In the genomic region with DNA sequence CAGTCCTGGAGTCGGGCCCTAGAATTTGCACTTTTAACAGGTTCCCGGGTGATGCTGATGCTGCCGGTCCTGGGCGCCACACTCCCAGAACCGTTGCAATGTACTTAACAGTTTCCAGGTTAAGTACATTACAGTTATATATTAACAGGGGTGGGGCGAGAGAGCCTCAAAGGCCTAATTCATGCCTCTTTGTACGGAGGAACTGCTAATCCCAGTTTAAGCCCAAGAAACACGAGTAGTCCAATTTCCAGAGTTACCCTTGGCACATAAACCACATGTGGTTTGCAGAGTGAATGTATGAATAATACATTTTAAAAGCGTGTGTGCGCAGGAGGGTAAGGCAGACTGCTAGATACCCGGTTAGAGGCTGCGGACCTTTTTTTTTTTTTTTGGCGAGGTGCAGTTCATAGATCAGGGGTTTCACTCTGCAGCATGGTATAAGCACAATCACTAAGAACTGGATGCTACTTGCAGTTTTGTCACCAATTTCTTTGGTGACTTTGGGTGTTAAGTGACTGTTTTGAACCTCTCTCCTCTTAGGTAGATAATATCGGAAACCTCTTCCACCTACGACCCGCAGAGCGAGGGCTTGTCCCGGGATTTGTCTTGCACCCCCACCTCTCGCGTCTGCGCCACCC, we compare ENCODE assay signal across 8 cellular contexts. TPM values are rescaled to one million over a fixed set of nuclear protein-coding genes. Genes with fewer than 3 reads are reported as not detected.
DNase-seq lines count a peak whose midpoint lies in the region; ATAC-seq, FAIRE-seq and TF ChIP-seq lines count a peak whose summit lies in the region.

No MANE protein-coding gene starts in this region.

- H3K27ac ChIP-seq in HepG2 (ENCODE audit: extremely low read length, insufficient read depth, low read length), result peak overlapping the region; percentile 82
- peak overlapping the region; percentile 86 to 95 (median 91) for H3K27ac ChIP-seq in transverse colon

- under 1% methylated on average over 21 of the region's 21 CpGs for WGBS in HepG2 (ENCODE audit: low lambda C conversion rate)
- 0% methylated on average over 5 to 21 of the region's 21 CpGs for whole genome bisulfite sequencing in transverse colon (ENCODE audit: low coverage in 1 of 2), 2 donors

- H3K27me3 ChIP-seq in bronchial epithelial cell (ENCODE audit: control insufficient read depth, insufficient read depth, low read length), result no peaks in the 10 kb centered on the region
- H3K27me3 ChIP-seq in HepG2 (ENCODE audit: control insufficient read depth in 1 of 2, insufficient read depth in 2 of 2, low read length in 2 of 2), result no peaks in the 10 kb centered on the region; a peak in 1 of 5 replicates
- no peaks in the 10 kb centered on the region for H3K27me3 ChIP-seq in transverse colon

- no peaks in the 10 kb centered on the region for H3K9me3 ChIP-seq in HepG2 (ENCODE audit: low read length)
- no peaks in the 10 kb centered on the region for H3K9me3 ChIP-seq in transverse colon

- peak overlapping the region; percentile 13 for H2AFZ ChIP-seq in HepG2 (ENCODE audit: low read length)

- CTCF ChIA-PET in HepG2 (lab: Yijun Ruan, JAX; ENCODE audit: low intra/inter-chr PET ratio, low total read pairs), result no interaction called here

- POLR2A ChIA-PET in HepG2 (lab: Yijun Ruan, JAX), result interaction anchor here (1.0 to 1.5 kb wide), 2 partner anchors 38 to 466 kb away, joined by 3 to 5 read pairs; no protein-coding TSS in a partner anchor

- TF ChIP-seq CTCF in bronchial epithelial cell (IDR thresholded peaks at IDR 0.05; ENCODE audit: insufficient read depth, low read length, severe bottlenecking) (peak; percentile 57), HepG2 (CRISPR knock-in tag; IDR thresholded peaks at IDR 0.05) (no peak), transverse colon (IDR thresholded peaks at IDR 0.05) (no peak)

- TF ChIP-seq EP300 in HepG2 (IDR thresholded peaks at IDR 0.05; ENCODE audit: low read depth in 2 of 2, low read length in 2 of 2), result no peak
- TF ChIP-seq EP300 in HepG2 (CRISPR knock-in tag; IDR thresholded peaks at IDR 0.05; ENCODE audit: borderline replicate concordance), result no peak
- TF ChIP-seq EP300 in transverse colon (IDR thresholded peaks at IDR 0.05; ENCODE audit: low read depth), result no peak

- in situ Hi-C loops in HepG2 (cut with HindIII; ENCODE audit: extremely low pct_ligation_motif_present, low pct_unique_long_range_greater_than_20kb), result no loop called here
- in situ Hi-C loops in transverse colon (cut with MboI; ENCODE audit: low pct_ligation_motif_present in 1 of 4, low pct_unique_long_range_greater_than_20kb in 1 of 4, low sequenced_read_pairs in 3 of 4), result no loop called here

- H4K20me1 ChIP-seq in HepG2 (ENCODE audit: insufficient read depth, low read length), result peaks cover 5% of the 10 kb centered on the region

- BruUV-seq in HepG2 (replicated peaks; lab: Mats Ljungman, UMichigan), result TSS peak; percentile 51

- TF ChIP-seq RAD21 in HepG2 (CRISPR knock-in tag; IDR thresholded peaks at IDR 0.05), result no peak

- peak; percentile 19 for ATAC-seq in GM18508 (IDR thresholded peaks at IDR 0.05; ENCODE audit: insufficient read depth, unreplicated experiment)
- ATAC-seq in HG02884 (IDR thresholded peaks at IDR 0.05; ENCODE audit: unreplicated experiment), result peak; percentile 12
- ATAC-seq in HepG2, result peak; percentile 70

- H3K4me1 ChIP-seq in HepG2 (ENCODE audit: insufficient read depth, low read length) (peaks cover 61% of the 10 kb centered on the region), transverse colon (peaks cover 5 to 32% (median 22%) of the 10 kb centered on the region in 4 donors)

- peak; percentile 21 for DNase-seq in AG20443 (ENCODE audit: low spot score)
- peak; percentile 2 for DNase-seq in NCI-H510A (lab: John Stamatoyannopoulos, UW)
- peak; percentile 33 for DNase-seq in bronchial epithelial cell (ENCODE audit: low read depth)
- DNase-seq in HepG2 (ENCODE audit: low spot score), result peak; percentile 83
- DNase-seq in transverse colon, result peak; percentile 40
- DNase-seq in SIG-M5 treated with dmso at 0.1 percent for 504 hours (lab: John Stamatoyannopoulos, UW; ENCODE audit: unreplicated experiment), result no peak

- H3K9ac ChIP-seq in HepG2 (ENCODE audit: insufficient read depth, low read depth, low read length), result peak overlapping the region; percentile 92

- intact Hi-C loops in HepG2 (cut with micrococcal nuclease; ENCODE audit: unreplicated experiment) (loop anchor here (1.0 to 10.0 kb wide), 2 partner anchors 64 to 317 kb away; no protein-coding TSS in a partner anchor), transverse colon (cut with DNase I; ENCODE audit: low total_unique reads) (no loop called here)

- H3K4me2 ChIP-seq in HepG2 (ENCODE audit: low read depth, low read length), result peak overlapping the region; percentile 91

- peaks cover 80% of the 10 kb centered on the region for H3K79me2 ChIP-seq in HepG2 (ENCODE audit: insufficient read depth, low read length)

- TF ChIP-seq POLR2A in HepG2 (IDR thresholded peaks at IDR 0.05; ENCODE audit: insufficient read depth in 1 of 2, low read depth in 2 of 2, low read length in 2 of 2) (peak; percentile 52 to 82; a peak in 3 of 4 replicates), transverse colon (IDR thresholded peaks at IDR 0.05) (no peak)

- FAIRE-seq in bronchial epithelial cell (lab: Jason Lieb, UNC) (no peak), HepG2 (lab: Jason Lieb, UNC) (peak; percentile 68)

- H3K4me3 ChIP-seq in bronchial epithelial cell (ENCODE audit: low read depth, low read length), result peak overlapping the region; percentile 66
- peak overlapping the region; percentile 79 to 99 (median 93) for H3K4me3 ChIP-seq in HepG2 (replicated peaks in 1 of 3; ENCODE audit: insufficient read depth in 1 of 3, low read depth in 2 of 3, low read length in 3 of 3)
- peak overlapping the region; percentile 75 to 99 (median 88) for H3K4me3 ChIP-seq in transverse colon

- H3K36me3 ChIP-seq in bronchial epithelial cell (ENCODE audit: control insufficient read depth, insufficient read depth, low read length) (no peaks in the 10 kb centered on the region), HepG2 (replicated peaks in 1 of 2; ENCODE audit: control insufficient read depth in 1 of 2, insufficient read depth in 2 of 2, low read length in 2 of 2) (peaks cover 1 to 29% of the 10 kb centered on the region in 2 experiments; a peak in 4 of 5 replicates), transverse colon (peaks cover 0 to 20% (median 5%) of the 10 kb centered on the region in 4 donors)

TF ChIP-seq in HepG2, 621 proteins besides CTCF, POLR2A, EP300 and RAD21 (continues in another document):
- no peak for TF ChIP-seq MTF1 (CRISPR knock-in tag; IDR thresholded peaks at IDR 0.05)

RNA-seq across cellular contexts. Expression of a gene that starts 0.7 kb away (rescaled TPM):
- total RNA-seq in bronchial epithelial cell (38.7 and 40.2 TPM in 2 replicates), HepG2 (2016; rRNA removed; fragmentation: Illumina TruSeq; extraction: Trizol) (203 and 230 TPM in 2 replicates), transverse colon (10 to 100 TPM; 19.3 to 63.4 (median 37.5) TPM)
- 50.2 and 64.8 TPM in 2 replicates for total RNA-seq in HepG2 (2016; cell fraction: cytosol; rRNA removed; fragmentation: Illumina TruSeq; extraction: Trizol; ENCODE audit: low read depth)
- total RNA-seq in HepG2 (2016; cell fraction: insoluble cytoplasmic fraction; rRNA removed; fragmentation: Illumina TruSeq; extraction: Trizol), result 202 and 240 TPM in 2 replicates
- 121 and 122 TPM in 2 replicates for total RNA-seq in HepG2 (2016; cell fraction: membrane; rRNA removed; fragmentation: Illumina TruSeq; extraction: Trizol)
- 110 and 134 TPM in 2 replicates for total RNA-seq in HepG2 (2016; cell fraction: nucleus; rRNA removed; fragmentation: Illumina TruSeq; extraction: Trizol)
- 90.1 and 103 TPM in 2 replicates for polyA plus RNA-seq in HepG2 (2011; rRNA removed)
- 87.8 and 109 TPM in 2 replicates for polyA plus RNA-seq in HepG2 (2011; cell fraction: cytosol; rRNA removed)
- 117 and 121 TPM in 2 replicates for polyA plus RNA-seq in HepG2 (2011; cell fraction: nucleus; rRNA removed)
- 62.9 and 86.3 TPM in 2 replicates for polyA plus RNA-seq in HepG2 (2012)
- 51.3 and 56.0 TPM in 2 replicates for polyA plus RNA-seq in HepG2 (2016; cell fraction: cytosol; fragmentation: Illumina TruSeq; extraction: Trizol; ENCODE audit: low read depth)
- 176 and 195 TPM in 2 replicates for polyA plus RNA-seq in HepG2 (2016; cell fraction: insoluble cytoplasmic fraction; fragmentation: Illumina TruSeq; extraction: Trizol; ENCODE audit: low read depth)
- polyA plus RNA-seq in HepG2 (2016; cell fraction: membrane; fragmentation: Illumina TruSeq; extraction: Trizol; ENCODE audit: low read depth), result 85.6 and 91.5 TPM in 2 replicates
- 144 and 146 TPM in 2 replicates for polyA plus RNA-seq in HepG2 (2016; cell fraction: nucleus; fragmentation: Illumina TruSeq; extraction: Trizol; ENCODE audit: insufficient read depth, low read depth)
- 37.9 and 79.9 TPM in 2 replicates for polyA minus RNA-seq in HepG2 (2011; rRNA and poly(A)+ RNA removed; ENCODE audit: low replicate concordance)
- 77.2 and 82.7 TPM in 2 replicates for polyA minus RNA-seq in HepG2 (2011; cell fraction: cytosol; rRNA and poly(A)+ RNA removed)
- 96.0 and 104 TPM in 2 replicates for polyA minus RNA-seq in HepG2 (2011; cell fraction: nucleus; rRNA and poly(A)+ RNA removed)

RNA-seq across cellular contexts. Expression of a gene that starts 0.8 kb away (rescaled TPM):
- total RNA-seq in bronchial epithelial cell (1.7 and 2.1 TPM in 2 replicates), HepG2 (2016; rRNA removed; fragmentation: Illumina TruSeq; extraction: Trizol) (36.1 and 53.9 TPM in 2 replicates), transverse colon (10 to 100 TPM in 1 of 4 donors, 1 to 10 TPM in 3; 1.4 to 16.2 (median 4.4) TPM)
- total RNA-seq in HepG2 (2016; cell fraction: cytosol; rRNA removed; fragmentation: Illumina TruSeq; extraction: Trizol; ENCODE audit: low read depth), result 18.6 and 19.4 TPM in 2 replicates
- total RNA-seq in HepG2 (2016; cell fraction: insoluble cytoplasmic fraction; rRNA removed; fragmentation: Illumina TruSeq; extraction: Trizol), result 30.7 and 52.2 TPM in 2 replicates
- total RNA-seq in HepG2 (2016; cell fraction: membrane; rRNA removed; fragmentation: Illumina TruSeq; extraction: Trizol), result 6.0 and 11.4 TPM in 2 replicates
- total RNA-seq in HepG2 (2016; cell fraction: nucleus; rRNA removed; fragmentation: Illumina TruSeq; extraction: Trizol), result 93.2 and 99.9 TPM in 2 replicates
- polyA plus RNA-seq in HepG2 (2011; rRNA removed), result 8.4 and 8.5 TPM in 2 replicates
- polyA plus RNA-seq in HepG2 (2011; cell fraction: cytosol; rRNA removed), result 3.6 and 5.7 TPM in 2 replicates
- 8.6 and 11.5 TPM in 2 replicates for polyA plus RNA-seq in HepG2 (2011; cell fraction: nucleus; rRNA removed)
- 7.0 and 7.5 TPM in 2 replicates for polyA plus RNA-seq in HepG2 (2012)
- 0.35 and 0.42 TPM in 2 replicates for polyA plus RNA-seq in HepG2 (2016; cell fraction: cytosol; fragmentation: Illumina TruSeq; extraction: Trizol; ENCODE audit: low read depth)
- 16.7 and 19.2 TPM in 2 replicates for polyA plus RNA-seq in HepG2 (2016; cell fraction: insoluble cytoplasmic fraction; fragmentation: Illumina TruSeq; extraction: Trizol; ENCODE audit: low read depth)
- 1.00 and 1.6 TPM in 2 replicates for polyA plus RNA-seq in HepG2 (2016; cell fraction: membrane; fragmentation: Illumina TruSeq; extraction: Trizol; ENCODE audit: low read depth)
- 15.2 and 16.2 TPM in 2 replicates for polyA plus RNA-seq in HepG2 (2016; cell fraction: nucleus; fragmentation: Illumina TruSeq; extraction: Trizol; ENCODE audit: insufficient read depth, low read depth)
- polyA minus RNA-seq in HepG2 (2011; rRNA and poly(A)+ RNA removed; ENCODE audit: low replicate concordance), result 9.0 and 15.1 TPM in 2 replicates
- 9.1 and 15.6 TPM in 2 replicates for polyA minus RNA-seq in HepG2 (2011; cell fraction: cytosol; rRNA and poly(A)+ RNA removed)
- polyA minus RNA-seq in HepG2 (2011; cell fraction: nucleus; rRNA and poly(A)+ RNA removed), result 137 and 167 TPM in 2 replicates

Comparison
In these comparisons a context has a peak if more than half of its experiments do, and no peak if none do; other contexts are left out.
1. ATAC-seq: peak in every context shown above with its lines; median percentile 70 in HepG2; 19 in GM18508; 12 in HG02884.